12 cellular contexts compared by ENCODE assay signal in the genomic region with DNA sequence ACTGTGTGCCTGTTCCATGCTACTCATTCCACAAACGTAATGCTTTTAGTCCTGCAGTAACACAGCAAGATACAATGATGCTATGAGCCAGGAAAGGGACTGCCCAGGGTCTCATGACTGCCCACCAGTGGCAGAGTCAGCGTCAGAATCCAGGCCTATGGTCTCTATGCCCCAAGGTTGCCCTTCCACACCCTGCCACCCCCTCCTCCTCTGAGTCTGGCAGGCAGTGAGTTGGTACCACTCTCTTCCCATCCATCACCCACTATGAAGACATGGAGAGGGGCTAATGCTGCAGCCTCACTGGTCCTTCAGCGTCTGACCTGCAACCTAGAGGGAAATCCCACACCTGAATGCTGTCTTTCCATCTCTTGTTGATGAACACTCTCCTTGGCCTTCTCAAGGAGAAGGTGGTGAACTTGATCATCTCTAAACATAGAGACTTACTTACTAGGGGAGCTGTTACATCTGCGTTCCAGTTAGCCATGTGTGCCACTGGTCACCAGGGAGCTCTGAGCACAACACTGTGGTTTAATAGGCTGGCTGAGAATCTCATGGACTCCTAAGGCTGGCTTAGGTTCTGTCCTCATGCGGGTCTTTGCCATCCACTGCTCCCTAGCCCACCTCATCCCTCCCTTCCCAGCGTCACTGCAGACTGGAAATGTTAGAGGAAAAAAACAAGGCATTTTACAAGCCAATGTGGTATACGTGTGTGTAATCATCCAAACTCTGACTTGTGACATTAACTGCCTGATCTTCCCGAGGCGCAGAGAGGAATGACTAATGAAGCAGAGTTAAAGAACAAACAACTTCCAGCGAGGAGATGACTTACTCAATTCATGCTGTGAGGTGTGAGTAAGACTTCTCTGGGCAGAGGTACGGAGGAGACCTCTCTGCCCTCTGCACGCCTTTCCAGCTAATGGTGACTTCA. TPM values are rescaled to one million over a fixed set of nuclear protein-coding genes. Genes with fewer than 3 reads are reported as not detected.
DNase-seq lines count a peak whose midpoint lies in the region; ATAC-seq, FAIRE-seq and TF ChIP-seq lines count a peak whose summit lies in the region.
"Had no signal": no experiment of that assay in that cellular context is flagged by ENCODE, and none has a peak within 500 bp of the region (broad histone marks: within the 10 kb centered on the region; RNA-seq: fewer than 3 reads in every experiment).

No MANE protein-coding gene starts in this region.

- POLR2A ChIA-PET in A549 (lab: Yijun Ruan, JAX): interaction anchor here (0.6 to 2.1 kb wide), 2 partner anchors 12 to 29 kb away, joined by 3 to 8 read pairs; a partner anchor contains a TSS

- H3K27me3 ChIP-seq in suprapubic skin: no peaks in the 10 kb centered on the region
- H3K27me3 ChIP-seq: upper lobe of left lung had no signal

- CTCF ChIA-PET in A549 (lab: Yijun Ruan, JAX): interaction anchor here (0.6 to 5.7 kb wide), 6 partner anchors 11 to 217 kb away, joined by 3 to 38 read pairs (median 3); no protein-coding TSS in a partner anchor

- TF ChIP-seq RAD21 in A549 (conservative IDR thresholded peaks at IDR 0.05 in 1 of 2, IDR thresholded peaks at IDR 0.05 in 1 of 2): no peak

- in situ Hi-C loops in astrocyte of the spinal cord (cut with HindIII; ENCODE audit: low sequenced_read_pairs): no loop called here

- ATAC-seq in A549: peak; percentile 91 to 93
- ATAC-seq in GM18505 (IDR thresholded peaks at IDR 0.05; ENCODE audit: unreplicated experiment): no peak
- no peak for ATAC-seq in GM19328 (IDR thresholded peaks at IDR 0.05; ENCODE audit: unreplicated experiment)
- no peak for ATAC-seq in HG02938 (IDR thresholded peaks at IDR 0.05; ENCODE audit: unreplicated experiment)
- ATAC-seq: Right ventricle myocardium inferior had no signal

- H3K36me3 ChIP-seq in suprapubic skin: peaks cover 22% of the 10 kb centered on the region

- WGBS in A549 (ENCODE audit: missing lambda C conversion rate): 18% methylated on average over 12 of the region's 12 CpGs
- WGBS in suprapubic skin: 74% methylated on average over 10 of the region's 12 CpGs

- no peak for TF ChIP-seq POLR2A in A549 (IDR thresholded peaks at IDR 0.05; ENCODE audit: low read length)
- TF ChIP-seq POLR2A in GM18505 (IDR thresholded peaks at IDR 0.05; ENCODE audit: borderline replicate concordance, extremely low read depth, insufficient read depth, insufficient read length): no peak
- no peak for TF ChIP-seq POLR2A in suprapubic skin (IDR thresholded peaks at IDR 0.05)

- no peak for TF ChIP-seq CTCF in A549 (IDR thresholded peaks at IDR 0.05)
- TF ChIP-seq CTCF in astrocyte of the spinal cord (IDR thresholded peaks at IDR 0.05; ENCODE audit: low read depth, low read length): no peak
- TF ChIP-seq CTCF in suprapubic skin (IDR thresholded peaks at IDR 0.05): no peak

- peak in 1 of 2 experiments; percentile 49; a peak in 1 of 5 replicates for TF ChIP-seq EP300 in A549 (IDR thresholded peaks at IDR 0.05)
- no peak for TF ChIP-seq EP300 in suprapubic skin (IDR thresholded peaks at IDR 0.05)

- peak overlapping the region; percentile 84 to 93 for H3K27ac ChIP-seq in A549
- no peak overlapping the region for H3K27ac ChIP-seq in suprapubic skin
- H3K27ac ChIP-seq: upper lobe of left lung had no signal

- H3K9me3 ChIP-seq in A549: no peaks in the 10 kb centered on the region
- H3K9me3 ChIP-seq in suprapubic skin: no peaks in the 10 kb centered on the region
- H3K9me3 ChIP-seq: upper lobe of left lung had no signal

- H3K4me3 ChIP-seq in A549 (no peak overlapping the region), astrocyte of the spinal cord (ENCODE audit: low read depth, low read length) (no peak overlapping the region), suprapubic skin (no peak overlapping the region)
- H3K4me3 ChIP-seq: upper lobe of left lung had no signal

- FAIRE-seq in A549 (lab: Jason Lieb, UNC): peak; percentile 86

- H3K4me2 ChIP-seq in A549: peak overlapping the region; percentile 71

- DNase-seq in A549 (ENCODE audit: low read depth in 1 of 2, low spot score in 1 of 2): peak; percentile 65 to 89
- DNase-seq in HK-2 (ENCODE audit: unreplicated experiment): peak; percentile 64
- DNase-seq in astrocyte of the spinal cord (ENCODE audit: low read depth, low spot score): peak; percentile 99
- DNase-seq in hepatic stellate cell (ENCODE audit: low spot score): peak; percentile 77
- DNase-seq in suprapubic skin (ENCODE audit: low spot score in 2 of 2): no peak
- DNase-seq: midbrain, upper lobe of left lung had no signal

- peaks cover 61% of the 10 kb centered on the region for H3K4me1 ChIP-seq in A549
- peaks cover 10% of the 10 kb centered on the region for H3K4me1 ChIP-seq in suprapubic skin
- H3K4me1 ChIP-seq: upper lobe of left lung had no signal

TF ChIP-seq in A549, 52 proteins besides CTCF, POLR2A, EP300 and RAD21:
- TF ChIP-seq EHMT2 (IDR thresholded peaks at IDR 0.05; ENCODE audit: low read depth) (no peak), ZFP36 (IDR thresholded peaks at IDR 0.05; ENCODE audit: borderline replicate concordance, partially characterized antibody) (no peak), SREBF2 (IDR thresholded peaks at IDR 0.05) (no peak), HOXB13 (CRISPR knock-in tag; IDR thresholded peaks at IDR 0.05; ENCODE audit: low read depth) (no peak), JUN (IDR thresholded peaks at IDR 0.05) (peak in 1 of 2 experiments; percentile 62; a peak in 1 of 5 replicates), MYC (IDR thresholded peaks at IDR 0.05; ENCODE audit: borderline replicate concordance, low read length) (no peak), HDAC2 (IDR thresholded peaks at IDR 0.05) (no peak), KDM1A (IDR thresholded peaks at IDR 0.05; ENCODE audit: low read depth) (no peak), ZC3H11A (IDR thresholded peaks at IDR 0.05) (no peak), TP53 (CRISPR knock-in tag; IDR thresholded peaks at IDR 0.05) (no peak), MAZ (IDR thresholded peaks at IDR 0.05; ENCODE audit: borderline replicate concordance, low read depth, low read length) (no peak), SMC3 (IDR thresholded peaks at IDR 0.05) (no peak), GATA3 (IDR thresholded peaks at IDR 0.05; ENCODE audit: borderline replicate concordance) (peak; percentile 66; the same call in 1 of the 2 replicates), CBX8 (IDR thresholded peaks at IDR 0.05) (no peak), FOXS1 (CRISPR knock-in tag; IDR thresholded peaks at IDR 0.05) (no peak), RCOR1 (IDR thresholded peaks at IDR 0.05; ENCODE audit: low read depth, low read length) (no peak), CEBPB (IDR thresholded peaks at IDR 0.05) (peak; percentile 63 to 88), JUNB (IDR thresholded peaks at IDR 0.05) (peak; percentile 75; the same call in 1 of the 2 replicates), KDM5A (IDR thresholded peaks at IDR 0.05) (no peak), FOSL2 (IDR thresholded peaks at IDR 0.05) (peak; percentile 72), FOSL2 (CRISPR knock-in tag; IDR thresholded peaks at IDR 0.05) (peak; percentile 84), RFX5 (IDR thresholded peaks at IDR 0.05) (no peak), EHF (CRISPR knock-in tag; IDR thresholded peaks at IDR 0.05) (no peak)
- TF ChIP-seq, protein P1, sequence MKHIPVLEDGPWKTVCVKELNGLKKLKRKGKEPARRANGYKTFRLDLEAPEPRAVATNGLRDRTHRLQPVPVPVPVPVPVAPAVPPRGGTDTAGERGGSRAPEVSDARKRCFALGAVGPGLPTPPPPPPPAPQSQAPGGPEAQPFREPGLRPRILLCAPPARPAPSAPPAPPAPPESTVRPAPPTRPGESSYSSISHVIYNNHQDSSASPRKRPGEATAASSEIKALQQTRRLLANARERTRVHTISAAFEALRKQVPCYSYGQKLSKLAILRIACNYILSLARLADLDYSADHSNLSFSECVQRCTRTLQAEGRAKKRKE (CRISPR knock-in tag; IDR thresholded peaks at IDR 0.05; ENCODE audit: low read depth): no peak
- TF ChIP-seq, protein P2, sequence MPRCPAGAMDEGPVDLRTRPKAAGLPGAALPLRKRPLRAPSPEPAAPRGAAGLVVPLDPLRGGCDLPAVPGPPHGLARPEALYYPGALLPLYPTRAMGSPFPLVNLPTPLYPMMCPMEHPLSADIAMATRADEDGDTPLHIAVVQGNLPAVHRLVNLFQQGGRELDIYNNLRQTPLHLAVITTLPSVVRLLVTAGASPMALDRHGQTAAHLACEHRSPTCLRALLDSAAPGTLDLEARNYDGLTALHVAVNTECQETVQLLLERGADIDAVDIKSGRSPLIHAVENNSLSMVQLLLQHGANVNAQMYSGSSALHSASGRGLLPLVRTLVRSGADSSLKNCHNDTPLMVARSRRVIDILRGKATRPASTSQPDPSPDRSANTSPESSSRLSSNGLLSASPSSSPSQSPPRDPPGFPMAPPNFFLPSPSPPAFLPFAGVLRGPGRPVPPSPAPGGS (IDR thresholded peaks at IDR 0.05): no peak
- TF ChIP-seq, protein P3, sequence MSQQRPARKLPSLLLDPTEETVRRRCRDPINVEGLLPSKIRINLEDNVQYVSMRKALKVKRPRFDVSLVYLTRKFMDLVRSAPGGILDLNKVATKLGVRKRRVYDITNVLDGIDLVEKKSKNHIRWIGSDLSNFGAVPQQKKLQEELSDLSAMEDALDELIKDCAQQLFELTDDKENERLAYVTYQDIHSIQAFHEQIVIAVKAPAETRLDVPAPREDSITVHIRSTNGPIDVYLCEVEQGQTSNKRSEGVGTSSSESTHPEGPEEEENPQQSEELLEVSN (IDR thresholded peaks at IDR 0.05; ENCODE audit: borderline replicate concordance, low read depth): no peak
- TF ChIP-seq, protein P4, sequence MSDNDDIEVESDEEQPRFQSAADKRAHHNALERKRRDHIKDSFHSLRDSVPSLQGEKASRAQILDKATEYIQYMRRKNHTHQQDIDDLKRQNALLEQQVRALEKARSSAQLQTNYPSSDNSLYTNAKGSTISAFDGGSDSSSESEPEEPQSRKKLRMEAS (IDR thresholded peaks at IDR 0.05): peak; percentile 76
- TF ChIP-seq, protein P5, sequence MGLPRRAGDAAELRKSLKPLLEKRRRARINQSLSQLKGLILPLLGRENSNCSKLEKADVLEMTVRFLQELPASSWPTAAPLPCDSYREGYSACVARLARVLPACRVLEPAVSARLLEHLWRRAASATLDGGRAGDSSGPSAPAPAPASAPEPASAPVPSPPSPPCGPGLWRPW (IDR thresholded peaks at IDR 0.05): 0 out of 2 replicates have a peak, but pooled peaks have one; percentile 50

RNA-seq across cellular contexts. Expression of a gene that starts 28.8 kb away (rescaled TPM):
- 23.5 and 31.4 TPM in 2 replicates for polyA plus RNA-seq in A549 (2011; rRNA removed)
- 38.2 and 58.3 TPM in 2 replicates for polyA plus RNA-seq in A549 (2012; cell fraction: cytosol; rRNA removed)
- 107 and 196 TPM in 2 replicates for polyA plus RNA-seq in A549 (2012; cell fraction: nucleus; rRNA removed)
- polyA plus RNA-seq in A549 (2017; fragmentation: RNase III; extraction: RNeasy Plus Mini Kit Qiagen cat#74134 plus additional on column Dnase treatment): 28.8 to 30.8 TPM (median 30.2 TPM) in 3 replicates
- polyA minus RNA-seq in A549 (2011; rRNA and poly(A)+ RNA removed): 25.7 and 31.1 TPM in 2 replicates
- total RNA-seq in suprapubic skin: 10 to 100 TPM; 18.3 to 21.7 (median 20.6) TPM
- total RNA-seq: CD4-positive, CD25-positive, alpha-beta regulatory T cell had no signal
- polyA plus RNA-seq: CD4-positive, CD25-positive, alpha-beta regulatory T cell had no signal

Comparison
In these comparisons a context has a peak if more than half of its experiments do, and no peak if none do; other contexts are left out.
1. ATAC-seq: peak in A549 (2 of 2); none in GM18505 (single experiment), GM19328 (single experiment) and HG02938 (single experiment).
2. DNase-seq: peak in A549 (2 of 2), HK-2 (single experiment), astrocyte of the spinal cord (single experiment) and hepatic stellate cell (single experiment); none in suprapubic skin (0 of 2).